2 cellular contexts compared by ENCODE assay signal in the genomic region with DNA sequence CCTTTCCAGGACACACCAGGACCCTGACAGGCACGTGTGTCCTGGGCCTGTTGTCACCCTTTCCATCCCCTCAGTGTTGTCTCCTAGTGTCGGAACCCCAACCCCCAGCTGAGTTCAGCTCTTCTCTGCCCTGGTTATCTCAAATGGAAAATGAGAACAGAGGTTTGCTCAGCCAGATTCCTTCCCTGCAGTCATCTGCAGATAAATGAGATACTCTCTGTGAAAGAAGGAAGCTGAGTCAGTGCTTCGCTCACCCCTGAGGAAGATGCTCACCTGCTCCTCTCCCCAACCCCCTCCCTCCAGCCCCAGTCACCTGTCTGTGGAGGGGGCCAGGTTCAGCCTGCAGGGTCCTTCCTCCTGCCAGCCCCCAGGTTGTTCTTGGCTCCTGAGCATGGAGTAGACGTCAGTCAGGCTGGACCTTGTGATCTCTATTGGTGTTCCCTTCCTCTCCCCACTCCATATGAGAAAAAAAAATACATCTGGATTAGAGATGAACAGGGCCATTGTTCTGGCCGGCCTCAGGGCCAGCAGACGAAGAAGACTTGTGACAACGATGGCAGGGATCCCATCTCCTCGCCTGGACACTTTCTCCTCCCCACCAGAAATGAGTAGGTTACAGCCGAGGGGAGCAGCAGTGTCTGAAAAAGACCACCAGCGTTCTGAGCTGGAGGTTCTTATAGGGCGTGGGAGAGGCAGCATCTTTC.
TF ChIP-seq lines count a peak whose summit lies in the region.

No MANE protein-coding gene starts in this region.

TF ChIP-seq in K562, 482 proteins besides CTCF, POLR2A, EP300 and RAD21 (continued from another document):
- TF ChIP-seq TCF3 (CRISPR knock-in tag; IDR thresholded peaks at IDR 0.05) (peak; percentile 38; the same call in 1 of the 2 replicates), RCOR1 (IDR thresholded peaks at IDR 0.05; ENCODE audit: borderline replicate concordance in 1 of 2, low read depth in 2 of 2, low read length in 2 of 2) (0 out of 4 replicates have a peak, but pooled peaks of 1 of the 2 experiments have one; percentile 55), TBP (optimal IDR thresholded peaks at IDR 0.05; ENCODE audit: low read depth, low read length) (no peak), CBFA2T2 (conservative IDR thresholded peaks at IDR 0.05) (peak; percentile 19; the same call in 1 of the 2 replicates)

TF ChIP-seq in SK-N-SH treated with all-trans-retinoic acid at 6 μM for 48 hours, 23 proteins besides CTCF, POLR2A, EP300 and RAD21 (continued from another document):
- no peak for TF ChIP-seq PATZ1 (CRISPR knock-in tag; IDR thresholded peaks at IDR 0.05; ENCODE audit: borderline replicate concordance)
